Comparison of ENCODE assay signal across 8 cellular contexts in genomic region chr4:4116901-4117300, GRCh38.
DNase-seq lines count a peak whose midpoint lies in the region; ATAC-seq and TF ChIP-seq lines count a peak whose summit lies in the region.
"Not testable (repeated sequence)": the region's sequence is repeated elsewhere in the genome, so short reads cannot be mapped to it uniquely, and the experiment has no call there.

No MANE protein-coding gene starts in this region.

- TF ChIP-seq EP300 in Ishikawa (IDR thresholded peaks at IDR 0.05; ENCODE audit: borderline replicate concordance), result not testable (repeated sequence)

- not testable (repeated sequence) for H3K4me3 ChIP-seq in GM12865 (ENCODE audit: low read depth, low read length)

- ATAC-seq in naive B cell (ENCODE audit: low read depth in 2 of 2), result not testable (repeated sequence)

- not testable (repeated sequence) for H3K27ac Mint-ChIP-seq in naive B cell

- not testable (repeated sequence) for H3K36me3 Mint-ChIP-seq in naive B cell

- H3K9me3 Mint-ChIP-seq in naive B cell, result peaks cover 0 to 11% (median 4%) of the 10 kb centered on the region in 7 donors

- H3K4me3 Mint-ChIP-seq in naive B cell, result not testable (repeated sequence)

- peaks cover 11 to 35% (median 25%) of the 10 kb centered on the region in 3 donors for H3K27me3 Mint-ChIP-seq in naive B cell

- H3K4me1 Mint-ChIP-seq in naive B cell, result not testable (repeated sequence)

- TF ChIP-seq CTCF in GM12865 (IDR thresholded peaks at IDR 0.05; ENCODE audit: insufficient read depth, low read depth, low read length, missing control alignments), result not testable (repeated sequence)

- TF ChIP-seq RAD21 in Ishikawa (IDR thresholded peaks at IDR 0.05; ENCODE audit: low read depth), result not testable (repeated sequence)

- DNase-seq in CMK (ENCODE audit: low read depth) (peak; percentile 4), GM12865 (ENCODE audit: low read depth) (peak; percentile 36), NCI-H526 treated with DMSO at 0.1 percent for 48 hours (lab: John Stamatoyannopoulos, UW) (peak; percentile 20), SW480 (ENCODE audit: low spot score) (peak; percentile 8), dermis blood vessel endothelial cell (peak; percentile 31), foreskin melanocyte (peak; percentile 2), naive B cell (peak; percentile 19)

TF ChIP-seq in Ishikawa, 13 proteins besides CTCF, POLR2A, EP300 and RAD21:
- TF ChIP-seq USF1 (IDR thresholded peaks at IDR 0.05), result peak; percentile 67
